ENCODE assay signal across 9 cellular contexts in genomic region chr17:76530489-76530814, GRCh38. TPM values are rescaled to one million over a fixed set of nuclear protein-coding genes. Genes with fewer than 3 reads are reported as not detected.
DNase-seq lines count a peak whose midpoint lies in the region; ATAC-seq and TF ChIP-seq lines count a peak whose summit lies in the region.
"Had no signal": no experiment of that assay in that cellular context is flagged by ENCODE, and none has a peak within 500 bp of the region (broad histone marks: within the 10 kb centered on the region; RNA-seq: fewer than 3 reads in every experiment).

No MANE protein-coding gene starts in this region.

- DNase-seq in heart left ventricle: no peak
- DNase-seq in Right ventricle myocardium inferior (ENCODE audit: missing footprints): no peak
- DNase-seq in dermis blood vessel endothelial cell: peak; percentile 40
- no peak for DNase-seq in naive B cell
- DNase-seq in upper lobe of right lung: no peak
- no peak for DNase-seq in NCI-H446 treated with DMSO at 0.1 percent for 48 hours (lab: John Stamatoyannopoulos, UW)
- DNase-seq in hypothalamus (lab: John Stamatoyannopoulos, UW): no peak
- no peak for DNase-seq in NCI-H128 (lab: John Stamatoyannopoulos, UW; ENCODE audit: unreplicated experiment)
- DNase-seq: NCI-H1417 treated with DMSO at 0.1 percent for 48 hours had no signal

- peaks cover 29 to 48% (median 37%) of the 10 kb centered on the region in 3 donors for H3K4me1 Mint-ChIP-seq in naive B cell

- no peaks in the 10 kb centered on the region for H3K36me3 Mint-ChIP-seq in naive B cell

- peak overlapping the region; percentile 89 to 99 (median 95) for H3K27ac ChIP-seq in heart left ventricle
- peak overlapping the region; percentile 89 for H3K27ac ChIP-seq in upper lobe of right lung

- H3K4me3 ChIP-seq in heart left ventricle (peak overlapping the region in 3 of 12 donors; percentile 1 to 7 (median 5)), upper lobe of right lung (no peak overlapping the region)

- H3K36me3 ChIP-seq in heart left ventricle: peaks cover 0 to 10% (median 0%) of the 10 kb centered on the region in 9 donors
- H3K36me3 ChIP-seq in upper lobe of right lung: no peaks in the 10 kb centered on the region

- H3K9me3 ChIP-seq in heart left ventricle (no peaks in the 10 kb centered on the region), upper lobe of right lung (no peaks in the 10 kb centered on the region)

- H3K9me3 Mint-ChIP-seq in naive B cell: no peaks in the 10 kb centered on the region

- ATAC-seq in heart left ventricle (no peak), Right ventricle myocardium inferior (no peak), naive B cell (ENCODE audit: low read depth in 2 of 2) (no peak), upper lobe of right lung (no peak)

- H3K4me1 ChIP-seq in heart left ventricle (peaks cover 13 to 74% (median 47%) of the 10 kb centered on the region in 12 donors), upper lobe of right lung (peaks cover 52% of the 10 kb centered on the region)

- WGBS in heart left ventricle, 4 donors: 39 to 60% (median 51%) methylated on average over 4 to 7 of the region's 7 CpGs

- TF ChIP-seq CTCF in heart left ventricle (IDR thresholded peaks at IDR 0.05) (no peak), upper lobe of right lung (IDR thresholded peaks at IDR 0.05) (no peak)

- peak overlapping the region; percentile 18 to 85 (median 71) for H3K4me3 Mint-ChIP-seq in naive B cell

- TF ChIP-seq POLR2A in heart left ventricle (IDR thresholded peaks at IDR 0.05): no peak

- H3K27me3 Mint-ChIP-seq in naive B cell: peaks cover 0 to 5% (median 0%) of the 10 kb centered on the region in 3 donors

- H3K27ac Mint-ChIP-seq in naive B cell: peak overlapping the region; percentile 49 to 99 (median 94)

- H3K27me3 ChIP-seq in heart left ventricle (no peaks in the 10 kb centered on the region), upper lobe of right lung (no peaks in the 10 kb centered on the region)

- intact Hi-C loops in heart left ventricle (cut with DNase I): no loop called here
- intact Hi-C loops in Right ventricle myocardium inferior (cut with DNase I): no loop called here
- intact Hi-C loops in upper lobe of right lung (cut with DNase I): no loop called here

RNA-seq across cellular contexts. Expression of gene CYGB, which starts 7.1 kb away (rescaled TPM):
- total RNA-seq in heart left ventricle (10 to 100 TPM; 11.8 to 37.9 (median 21.9) TPM), Right ventricle myocardium inferior (38.2 TPM), dermis blood vessel endothelial cell (1.6 and 4.4 TPM in 2 replicates), upper lobe of right lung (34.3 TPM)
- polyA plus RNA-seq in heart left ventricle (10 to 100 TPM; 16.7 to 25.9 TPM), naive B cell (ENCODE audit: low read depth in 6 of 6) (1 to 10 TPM in 2 of 6 donors, under 1 TPM in 4; 0.21 to 2.4 (median 0.79) TPM)

RNA-seq across cellular contexts. Expression of gene PRCD, which starts 9.4 kb away (rescaled TPM):
- total RNA-seq in heart left ventricle: 1 to 10 TPM; 1.1 to 4.9 (median 2.7) TPM
- 1 to 10 TPM; 1.2 to 7.6 TPM for polyA plus RNA-seq in heart left ventricle
- 3.4 TPM for total RNA-seq in Right ventricle myocardium inferior
- 0.19 and 0.68 TPM in 2 replicates for total RNA-seq in dermis blood vessel endothelial cell
- polyA plus RNA-seq in naive B cell (ENCODE audit: low read depth in 6 of 6): 10 to 100 TPM; 21.6 to 54.4 (median 34.3) TPM
- 7.7 TPM for total RNA-seq in upper lobe of right lung

RNA-seq across cellular contexts. Expression of gene RHBDF2, which starts 29.2 kb away (rescaled TPM):
- 10 to 100 TPM in 7 of 9 donors, 1 to 10 TPM in 2; 6.3 to 49.4 (median 14.1) TPM for total RNA-seq in heart left ventricle
- 10 to 100 TPM; 11.7 to 18.3 TPM for polyA plus RNA-seq in heart left ventricle
- total RNA-seq in Right ventricle myocardium inferior: 17.9 TPM
- 34.5 and 35.5 TPM in 2 replicates for total RNA-seq in dermis blood vessel endothelial cell
- 100 to 1,000 TPM in 1 of 6 donors, 10 to 100 TPM in 5; 44.0 to 148 (median 51.7) TPM for polyA plus RNA-seq in naive B cell (ENCODE audit: low read depth in 6 of 6)
- total RNA-seq in upper lobe of right lung: 46.4 TPM

RNA-seq across cellular contexts. Expression of gene ST6GALNAC2, which starts 55.2 kb away (rescaled TPM):
- total RNA-seq in heart left ventricle (1 to 10 TPM; 3.3 to 7.8 (median 5.6) TPM), Right ventricle myocardium inferior (5.7 TPM), dermis blood vessel endothelial cell (0.28 and 0.51 TPM in 2 replicates), upper lobe of right lung (24.5 TPM)
- polyA plus RNA-seq in heart left ventricle (1 to 10 TPM; 2.1 to 2.3 TPM), naive B cell (ENCODE audit: low read depth in 6 of 6) (1 to 10 TPM in 1 of 6 donors, under 1 TPM in 4, not detected in 1; 0.22 to 1.0 (median 0.48) TPM)
